8 cellular contexts compared by ENCODE assay signal in the genomic region with DNA sequence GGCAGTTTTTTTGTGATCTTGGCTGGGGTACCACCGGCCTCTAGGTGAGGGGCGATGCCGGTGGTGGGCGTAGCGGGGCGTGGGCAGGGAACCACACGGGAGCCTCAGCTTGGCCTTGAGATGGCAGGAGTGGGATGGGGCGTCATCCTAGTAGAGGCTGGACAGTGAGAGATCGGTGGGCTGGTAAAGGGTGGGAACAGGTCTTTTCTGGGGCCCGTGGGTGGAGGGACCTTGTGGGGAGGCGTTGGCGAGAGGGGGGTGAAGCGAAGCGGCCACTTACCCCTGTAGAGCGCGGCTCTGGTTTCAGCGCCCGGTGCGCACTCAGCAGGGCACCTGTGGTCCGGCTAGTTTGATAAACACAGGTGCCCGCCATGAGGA. TPM values are rescaled to one million over a fixed set of nuclear protein-coding genes. Genes with fewer than 3 reads are reported as not detected.
DNase-seq lines count a peak whose midpoint lies in the region; ATAC-seq and TF ChIP-seq lines count a peak whose summit lies in the region.

No MANE protein-coding gene starts in this region.

- 27% methylated on average over 21 of the region's 21 CpGs; no CpG with 5 or more reads in 1 of the 2 experiments for WGBS in endodermal cell (ENCODE audit: insufficient coverage in 1 of 2, insufficient read length in 1 of 2), 2 experiments

- peak overlapping the region; percentile 100 for H3K4me2 ChIP-seq in DND-41 (ENCODE audit: insufficient read depth, low read length)
- H3K4me2 ChIP-seq in parathyroid adenoma (ENCODE audit: low read length) = peak overlapping the region; percentile 83

- H3K27me3 Mint-ChIP-seq in endodermal cell (ENCODE audit: insufficient read depth) = no peaks in the 10 kb centered on the region

- no peak overlapping the region for H3K27ac ChIP-seq in DND-41 (ENCODE audit: low read length)
- H3K27ac ChIP-seq in endodermal cell (ENCODE audit: low read depth, low read length) = no peak overlapping the region
- H3K27ac ChIP-seq in parathyroid adenoma = no peak overlapping the region

- H3K4me3 ChIP-seq in DND-41 (ENCODE audit: low read depth in 1 of 2, low read length in 2 of 2) (peak overlapping the region in 1 of 2 experiments; percentile 74; a peak in 2 of 4 replicates), MG63 (peak overlapping the region; percentile 22; the same call in 1 of the 2 replicates), endodermal cell (ENCODE audit: low read length) (peak overlapping the region; percentile 78), parathyroid adenoma (ENCODE audit: low read depth, low read length) (peak overlapping the region; percentile 47)

- H3K9ac ChIP-seq in DND-41 (ENCODE audit: low read depth, low read length) (peak overlapping the region; percentile 46), endodermal cell (ENCODE audit: extremely low read depth, low read length, poor library complexity, severe bottlenecking) (no peak overlapping the region), parathyroid adenoma (no peak overlapping the region)

- peaks cover 46% of the 10 kb centered on the region for H3K79me2 ChIP-seq in DND-41 (ENCODE audit: insufficient read depth, low read length)
- no peaks in the 10 kb centered on the region for H3K79me2 ChIP-seq in parathyroid adenoma

- H3K36me3 ChIP-seq in DND-41 (ENCODE audit: insufficient read depth, low read length) (peaks cover 6% of the 10 kb centered on the region; the same call in 1 of the 2 replicates), MG63 (no peaks in the 10 kb centered on the region), endodermal cell (ENCODE audit: control insufficient read depth, insufficient read depth, low read length) (no peaks in the 10 kb centered on the region), parathyroid adenoma (ENCODE audit: control insufficient read depth, insufficient read depth, low read length) (no peaks in the 10 kb centered on the region)

- H3K27ac Mint-ChIP-seq in endodermal cell = peak overlapping the region; percentile 7

- H3K9me3 ChIP-seq in DND-41 (ENCODE audit: insufficient read depth, low read length, severe bottlenecking) = no peaks in the 10 kb centered on the region
- H3K9me3 ChIP-seq in MG63 = no peaks in the 10 kb centered on the region
- H3K9me3 ChIP-seq in endodermal cell (ENCODE audit: control insufficient read depth, low read length) = no peaks in the 10 kb centered on the region
- no peaks in the 10 kb centered on the region for H3K9me3 ChIP-seq in parathyroid adenoma (ENCODE audit: control insufficient read depth, low read length)

- H2AFZ ChIP-seq in DND-41 (ENCODE audit: low read depth, low read length) = peak overlapping the region; percentile 39
- H2AFZ ChIP-seq in parathyroid adenoma = peak overlapping the region; percentile 79

- H4K20me1 ChIP-seq in DND-41 (ENCODE audit: insufficient read depth, low read length) = peaks cover 58% of the 10 kb centered on the region

- peak overlapping the region; percentile 65 for H3K4me3 Mint-ChIP-seq in endodermal cell

- no peak for TF ChIP-seq CTCF in DND-41 (IDR thresholded peaks at IDR 0.05; ENCODE audit: borderline replicate concordance, extremely low read depth, low read length, poor library complexity, severe bottlenecking)
- no peak for TF ChIP-seq CTCF in endodermal cell (conservative IDR thresholded peaks at IDR 0.05)
- TF ChIP-seq CTCF in parathyroid adenoma (IDR thresholded peaks at IDR 0.05) = no peak

- ATAC-seq in DND-41 (ENCODE audit: insufficient read depth, low read depth) (no peak), HG03469 (IDR thresholded peaks at IDR 0.05; ENCODE audit: unreplicated experiment) (no peak), GM21825 (IDR thresholded peaks at IDR 0.05; ENCODE audit: unreplicated experiment) (no peak), GM21529 (IDR thresholded peaks at IDR 0.05; ENCODE audit: unreplicated experiment) (no peak)

- H3K4me1 ChIP-seq in DND-41 (ENCODE audit: insufficient read depth, low read length) (peaks cover 24% of the 10 kb centered on the region), endodermal cell (ENCODE audit: control insufficient read depth, insufficient read depth, low read length) (peaks cover 7% of the 10 kb centered on the region), parathyroid adenoma (peaks cover 2% of the 10 kb centered on the region)

- no peaks in the 10 kb centered on the region for H3K27me3 ChIP-seq in DND-41 (ENCODE audit: insufficient read depth, low read length, poor library complexity)
- no peaks in the 10 kb centered on the region for H3K27me3 ChIP-seq in MG63
- no peaks in the 10 kb centered on the region for H3K27me3 ChIP-seq in endodermal cell (ENCODE audit: control insufficient read depth, insufficient read depth, low read length, poor library complexity, severe bottlenecking)
- H3K27me3 ChIP-seq in parathyroid adenoma (ENCODE audit: control insufficient read depth, insufficient read depth, low read length) = no peaks in the 10 kb centered on the region

- DNase-seq in DND-41 = no peak
- no peak for DNase-seq in MG63
- no peak for DNase-seq in endodermal cell
- DNase-seq in NCI-H2081 (lab: John Stamatoyannopoulos, UW) = no peak

- H3K36me3 Mint-ChIP-seq in endodermal cell (ENCODE audit: low read depth) = peaks cover 3% of the 10 kb centered on the region

- no peaks in the 10 kb centered on the region for H3K9me3 Mint-ChIP-seq in endodermal cell

- peaks cover 50% of the 10 kb centered on the region for H3K4me1 Mint-ChIP-seq in endodermal cell

RNA-seq across cellular contexts. Expression of a gene that starts 12.0 kb away (rescaled TPM):
- total RNA-seq in MG63 (2014; rRNA removed; shearing (Covaris generic); ENCODE audit: low replicate concordance) = 7.1 and 14.5 TPM in 2 replicates
- total RNA-seq in endodermal cell = 10 to 100 TPM; 29.6 to 33.3 TPM
- 6.0 TPM for polyA plus RNA-seq in endodermal cell (2013, experiment 1 of 2)
- 6.6 TPM for polyA plus RNA-seq in endodermal cell (2013, experiment 2 of 2)

RNA-seq across cellular contexts. Expression of a gene that starts 53.0 kb away (rescaled TPM):
- 11.7 and 21.8 TPM in 2 replicates for total RNA-seq in MG63 (2014; rRNA removed; shearing (Covaris generic); ENCODE audit: low replicate concordance)
- total RNA-seq in endodermal cell = 10 to 100 TPM; 39.9 to 41.2 TPM
- 28.1 TPM for polyA plus RNA-seq in endodermal cell (2013, experiment 1 of 2)
- polyA plus RNA-seq in endodermal cell (2013, experiment 2 of 2) = 27.8 TPM
